Comparison of ENCODE assay signal across 8 cellular contexts in the genomic region with DNA sequence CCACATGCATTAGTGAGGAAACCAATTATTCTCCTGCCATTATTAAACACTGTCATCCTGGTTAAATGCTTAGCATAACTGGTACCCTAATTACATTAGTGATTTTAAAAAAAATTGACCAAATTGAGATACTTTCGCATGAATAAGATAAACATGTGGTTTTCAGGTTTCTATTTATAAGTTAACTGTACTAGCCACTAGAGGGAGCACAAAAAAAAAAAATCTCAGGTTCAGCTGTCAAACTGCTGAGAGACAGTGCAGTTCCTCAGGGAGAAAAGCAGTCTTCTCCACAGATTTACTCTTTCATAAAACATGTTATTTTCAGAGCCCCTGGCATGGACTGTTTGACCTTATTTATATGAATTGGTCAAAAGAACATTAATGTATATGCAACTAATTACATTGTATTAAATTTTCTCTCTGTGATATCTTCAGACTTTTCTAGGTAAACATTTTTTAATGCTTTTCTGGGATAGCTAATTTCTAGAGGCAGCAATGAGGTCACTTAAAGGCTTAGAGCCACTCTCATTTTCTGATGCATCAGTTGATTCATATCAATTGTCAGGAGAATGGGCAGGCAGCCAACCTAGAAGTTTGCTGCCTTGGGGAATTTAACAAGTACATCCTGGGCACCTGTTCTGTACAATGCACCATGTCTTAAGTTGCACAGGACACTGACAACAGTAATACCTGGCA.
DNase-seq lines count a peak whose midpoint lies in the region; ATAC-seq and TF ChIP-seq lines count a peak whose summit lies in the region.

No MANE protein-coding gene starts in this region.

- H3K4me2 ChIP-seq in OCI-LY1 (ENCODE audit: low read length), result no peak overlapping the region

- H3K27ac ChIP-seq in OCI-LY1 (ENCODE audit: low read depth, low read length, poor library complexity, severe bottlenecking), result no peak overlapping the region

- TF ChIP-seq CTCF in OCI-LY1 (IDR thresholded peaks at IDR 0.05; ENCODE audit: low read length), result peak; percentile 70

- no peak overlapping the region for H3K9ac ChIP-seq in OCI-LY1 (ENCODE audit: low read length)

- H3K9me2 ChIP-seq in OCI-LY1 (ENCODE audit: low read depth, low read length), result no peaks in the 10 kb centered on the region

- no peaks in the 10 kb centered on the region for H3K79me2 ChIP-seq in OCI-LY1 (ENCODE audit: insufficient read depth, low read length)

- ATAC-seq in GM19043 (IDR thresholded peaks at IDR 0.05; ENCODE audit: low read depth, unreplicated experiment) (peak; percentile 73), HG03469 (IDR thresholded peaks at IDR 0.05; ENCODE audit: unreplicated experiment) (peak; percentile 65), GM19324 (IDR thresholded peaks at IDR 0.05; ENCODE audit: low FRiP score, unreplicated experiment) (no peak)

- H2AFZ ChIP-seq in OCI-LY1 (ENCODE audit: low read length), result no peak overlapping the region

- no peaks in the 10 kb centered on the region for H3K4me1 ChIP-seq in OCI-LY1 (ENCODE audit: insufficient read depth, low read length, severe bottlenecking)

- H3K27me3 ChIP-seq in OCI-LY1 (ENCODE audit: insufficient read depth, low read length), result no peaks in the 10 kb centered on the region

- H3K4me3 ChIP-seq in OCI-LY1 (ENCODE audit: low read depth, low read length, poor library complexity, severe bottlenecking), result no peak overlapping the region

- H3F3A ChIP-seq in OCI-LY1 (ENCODE audit: insufficient read depth, low read length), result no peaks in the 10 kb centered on the region

- peak; percentile 15 for DNase-seq in CMK (ENCODE audit: low read depth)
- DNase-seq in dermis microvascular lymphatic vessel endothelial cell (ENCODE audit: low read depth in 2 of 2), result peak; percentile 27 to 64
- peak; percentile 74 for DNase-seq in midbrain (lab: John Stamatoyannopoulos, UW)
- no peak for DNase-seq in activated CD4-positive, CD25-positive, alpha-beta regulatory T cell (lab: John Stamatoyannopoulos, UW)

- H3K9me3 ChIP-seq in OCI-LY1 (ENCODE audit: low read length), result no peaks in the 10 kb centered on the region

- no peaks in the 10 kb centered on the region for H3K36me3 ChIP-seq in OCI-LY1 (ENCODE audit: insufficient read depth, low read length)

- no peaks in the 10 kb centered on the region for H4K20me1 ChIP-seq in OCI-LY1 (ENCODE audit: insufficient read depth, low read length)

Comparison
In these comparisons a context has a peak if more than half of its experiments do, and no peak if none do; other contexts are left out.
1. DNase-seq: peak in CMK (single experiment), dermis microvascular lymphatic vessel endothelial cell (2 of 2) and midbrain (single experiment); none in activated CD4-positive, CD25-positive, alpha-beta regulatory T cell (0 of 4).